ENCODE assay signal across 17 cellular contexts in the genomic region with DNA sequence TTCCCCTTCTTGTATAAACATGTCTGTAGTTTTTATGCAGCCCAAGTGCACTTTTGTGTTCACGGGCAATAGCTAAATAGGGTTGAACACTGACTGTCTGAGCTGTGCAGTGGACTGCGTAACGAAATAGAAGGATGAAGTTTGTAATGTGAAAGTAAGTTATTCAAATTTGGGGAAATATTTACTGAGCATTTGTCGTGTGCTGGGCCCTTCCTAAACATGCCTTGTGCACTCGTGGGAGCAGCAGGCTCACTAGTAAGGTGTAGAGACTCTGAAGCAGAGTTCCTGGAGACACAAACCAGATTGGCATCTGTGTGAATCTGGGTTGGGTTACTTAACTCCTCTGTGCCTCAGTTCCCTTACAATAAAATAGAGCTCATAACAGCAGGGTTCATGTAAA. TPM values are rescaled to one million over a fixed set of nuclear protein-coding genes. Genes with fewer than 3 reads are reported as not detected.
A peak's percentile ranks its signal among the peaks of the same experiment; 100 is the strongest.
DNase-seq lines count a peak whose midpoint lies in the region; ATAC-seq and TF ChIP-seq lines count a peak whose summit lies in the region.
"Had no signal": no experiment of that assay in that cellular context is flagged by ENCODE, and none has a peak within 500 bp of the region (broad histone marks: within the 10 kb centered on the region; RNA-seq: fewer than 3 reads in every experiment).

No MANE protein-coding gene starts in this region.

- ATAC-seq in PC-3 (no peak), right cardiac atrium (no peak), upper lobe of left lung (ENCODE audit: low FRiP score in 2 of 2) (no peak)

- H3K36me3 Mint-ChIP-seq in activated naive CD4-positive, alpha-beta T cell treated with anti-CD3 and anti-CD28 coated beads for 36 hours (ENCODE audit: low read depth): no peaks in the 10 kb centered on the region
- H3K36me3 Mint-ChIP-seq in CD4-positive, alpha-beta memory T cell: no peaks in the 10 kb centered on the region

- no peak overlapping the region for H3K4me3 ChIP-seq in PC-3 (ENCODE audit: low read length)
- H3K4me3 ChIP-seq in right cardiac atrium (ENCODE audit: low read length): no peak overlapping the region
- H3K4me3 ChIP-seq in upper lobe of left lung: no peak overlapping the region
- no peak overlapping the region for H3K4me3 ChIP-seq in CD4-positive, alpha-beta memory T cell (ENCODE audit: low read length in 2 of 2)

- no TSS peak for BruUV-seq in PC-3 (replicated peaks; lab: Mats Ljungman, UMichigan)

- intact Hi-C loops in activated naive CD4-positive, alpha-beta T cell treated with anti-CD3 and anti-CD28 coated beads for 36 hours (cut with micrococcal nuclease): loop anchor here (5.0 to 10.0 kb wide), 2 partner anchors 144 to 1721 kb away; no protein-coding TSS in a partner anchor
- intact Hi-C loops in PC-3 (cut with micrococcal nuclease): no loop called here
- intact Hi-C loops in right cardiac atrium (cut with DNase I): no loop called here
- intact Hi-C loops in CD4-positive, alpha-beta memory T cell (cut with micrococcal nuclease): no loop called here

- no peaks in the 10 kb centered on the region for H3K9me2 ChIP-seq in PC-3 (replicated peaks; ENCODE audit: low read length)

- no peaks in the 10 kb centered on the region for H3K27me3 ChIP-seq in PC-3 (ENCODE audit: low read length)
- no peaks in the 10 kb centered on the region for H3K27me3 ChIP-seq in right cardiac atrium (ENCODE audit: control insufficient read depth, insufficient read depth)
- H3K27me3 ChIP-seq in upper lobe of left lung: no peaks in the 10 kb centered on the region
- no peaks in the 10 kb centered on the region for H3K27me3 ChIP-seq in CD4-positive, alpha-beta memory T cell (ENCODE audit: insufficient read depth, low read length)

- CTCF ChIA-PET in activated naive CD4-positive, alpha-beta T cell treated with anti-CD3 and anti-CD28 coated beads for 36 hours (lab: Charles Lee): interaction anchor here (0.9 to 1.2 kb wide), 2 partner anchors 20 to 24 kb away, joined by 4 to 6 read pairs; no protein-coding TSS in a partner anchor
- CTCF ChIA-PET in PC-3 (lab: Charles Lee): no interaction called here
- CTCF ChIA-PET in CD4-positive, alpha-beta memory T cell (lab: Charles Lee; ENCODE audit: partially characterized antibody): no interaction called here

- TF ChIP-seq CTCF in PC-3 (conservative IDR thresholded peaks at IDR 0.05; ENCODE audit: low read depth, low read length) (no peak), upper lobe of left lung (IDR thresholded peaks at IDR 0.05) (no peak)

- H3K4me2 ChIP-seq in PC-3 (ENCODE audit: low read length): peak overlapping the region; percentile 6; the same call in 1 of the 2 replicates

- no peak overlapping the region for H3K9ac ChIP-seq in PC-3 (ENCODE audit: low read length)

- no peak for TF ChIP-seq EP300 in upper lobe of left lung (IDR thresholded peaks at IDR 0.05)

- no peaks in the 10 kb centered on the region for H3K79me2 ChIP-seq in PC-3 (ENCODE audit: low read length)

- peaks cover 26% of the 10 kb centered on the region for H3K4me1 Mint-ChIP-seq in activated naive CD4-positive, alpha-beta T cell treated with anti-CD3 and anti-CD28 coated beads for 36 hours (ENCODE audit: low read depth)
- H3K4me1 Mint-ChIP-seq in CD4-positive, alpha-beta memory T cell: peaks cover 4 to 10% (median 9%) of the 10 kb centered on the region in 4 donors

- no peak for TF ChIP-seq POLR2A in upper lobe of left lung (IDR thresholded peaks at IDR 0.05)

- no peaks in the 10 kb centered on the region for H3K9me3 ChIP-seq in PC-3 (ENCODE audit: low read length)
- H3K9me3 ChIP-seq in right cardiac atrium (ENCODE audit: control insufficient read depth, low read length): no peaks in the 10 kb centered on the region
- H3K9me3 ChIP-seq in upper lobe of left lung: no peaks in the 10 kb centered on the region
- no peaks in the 10 kb centered on the region for H3K9me3 ChIP-seq in CD4-positive, alpha-beta memory T cell (ENCODE audit: control insufficient read depth in 1 of 2, low read length in 2 of 2)

- no peak overlapping the region for H3K27ac ChIP-seq in PC-3 (ENCODE audit: low read length)
- H3K27ac ChIP-seq in right cardiac atrium (ENCODE audit: low read length): peak overlapping the region; percentile 75
- H3K27ac ChIP-seq in upper lobe of left lung: peak overlapping the region; percentile 4 to 62 (median 44)
- H3K27ac ChIP-seq in CD4-positive, alpha-beta memory T cell (ENCODE audit: low read depth, low read length): no peak overlapping the region

- peak overlapping the region; percentile 12 for H3K27ac Mint-ChIP-seq in activated naive CD4-positive, alpha-beta T cell treated with anti-CD3 and anti-CD28 coated beads for 36 hours
- no peak overlapping the region for H3K27ac Mint-ChIP-seq in CD4-positive, alpha-beta memory T cell

- WGBS in right cardiac atrium: 61% methylated on average over 5 of the region's 5 CpGs
- WGBS in upper lobe of left lung, 2 donors: 62 to 66% methylated on average over 5 of the region's 5 CpGs

- H3K36me3 ChIP-seq in PC-3 (ENCODE audit: low read depth, low read length): no peaks in the 10 kb centered on the region
- no peaks in the 10 kb centered on the region for H3K36me3 ChIP-seq in upper lobe of left lung
- H3K36me3 ChIP-seq in CD4-positive, alpha-beta memory T cell (ENCODE audit: insufficient read depth, low read length): no peaks in the 10 kb centered on the region

- no peak overlapping the region for H3K4me3 Mint-ChIP-seq in activated naive CD4-positive, alpha-beta T cell treated with anti-CD3 and anti-CD28 coated beads for 36 hours
- no peak overlapping the region for H3K4me3 Mint-ChIP-seq in CD4-positive, alpha-beta memory T cell
- H3K4me3 Mint-ChIP-seq: T-helper 1 cell treated with Interleukin-12 subunit alpha and Interleukin-12 subunit beta and Interleukin-4 antibody, amounts not matched to agents 30 μg/mL and 1 μg/mL, for 36 hours had no signal

- POLR2A ChIA-PET in PC-3 (lab: Charles Lee; ENCODE audit: unreplicated experiment): no interaction called here
- POLR2A ChIA-PET in CD4-positive, alpha-beta memory T cell (lab: Charles Lee; ENCODE audit: partially characterized antibody): no interaction called here

- no peaks in the 10 kb centered on the region for H3F3A ChIP-seq in PC-3 (ENCODE audit: low read length, unreplicated experiment)

- H3K9me3 Mint-ChIP-seq in activated naive CD4-positive, alpha-beta T cell treated with anti-CD3 and anti-CD28 coated beads for 36 hours: no peaks in the 10 kb centered on the region
- H3K9me3 Mint-ChIP-seq in CD4-positive, alpha-beta memory T cell: no peaks in the 10 kb centered on the region
- H3K9me3 Mint-ChIP-seq: T-helper 1 cell treated with Interleukin-12 subunit alpha and Interleukin-12 subunit beta and Interleukin-4 antibody, amounts not matched to agents 30 μg/mL and 1 μg/mL, for 36 hours had no signal

- no peaks in the 10 kb centered on the region for H4K20me1 ChIP-seq in PC-3 (ENCODE audit: low read length)

- no peaks in the 10 kb centered on the region for H3K27me3 Mint-ChIP-seq in activated naive CD4-positive, alpha-beta T cell treated with anti-CD3 and anti-CD28 coated beads for 36 hours (ENCODE audit: low read depth)
- H3K27me3 Mint-ChIP-seq in CD4-positive, alpha-beta memory T cell: peaks cover 2% of the 10 kb centered on the region in 2 donors

- no peak overlapping the region for H2AFZ ChIP-seq in PC-3 (ENCODE audit: low read length)

- no peak for DNase-seq in activated naive CD4-positive, alpha-beta T cell treated with anti-CD3 and anti-CD28 coated beads for 36 hours
- no peak for DNase-seq in activated naive CD4-positive, alpha-beta T cell treated with anti-CD3 and anti-CD28 coated beads, Interleukin-2, amount 50 U/mL, for 16 hours
- DNase-seq in PC-3 (no peak), right cardiac atrium (no peak), upper lobe of left lung (no peak), superior temporal gyrus (ENCODE audit: extremely low spot score) (no peak), NCI-H226 (no peak)
- no peak for DNase-seq in CD4-positive, alpha-beta memory T cell
- DNase-seq: activated CD4-positive, alpha-beta T cell treated with anti-CD3 and anti-CD28 coated beads, Interleukin-2, amount 50 U/mL, for 1 hour; central memory CD4-positive, alpha-beta T cell; NCI-H1105 treated with DMSO at 0.1 percent for 48 hours; NCI-H345; OCI-M1; stimulated activated CD4-positive, alpha-beta T cell treated with anti-CD3 and anti-CD28 coated beads, Interleukin-12 subunit alpha, Interleukin-12 subunit beta, amount 100 ng/mL, for 4 hours had no signal

- H3K4me1 ChIP-seq in PC-3 (ENCODE audit: insufficient read depth, low read length) (peaks cover 11% of the 10 kb centered on the region), right cardiac atrium (ENCODE audit: control insufficient read depth, insufficient read depth, low read length) (no peaks in the 10 kb centered on the region), upper lobe of left lung (peaks cover 14 to 19% (median 16%) of the 10 kb centered on the region in 4 donors)
- H3K4me1 ChIP-seq in CD4-positive, alpha-beta memory T cell (ENCODE audit: insufficient read depth, low read length): no peaks in the 10 kb centered on the region

RNA-seq across cellular contexts. Expression of gene C1QTNF7, which starts 51.7 kb away (rescaled TPM):
- not detected for total RNA-seq in activated naive CD4-positive, alpha-beta T cell treated with anti-CD3 and anti-CD28 coated beads for 36 hours
- total RNA-seq in PC-3 (2014; rRNA removed): not detected in 2 replicates
- total RNA-seq in right cardiac atrium: 1 to 10 TPM; 1.6 to 4.0 (median 2.2) TPM
- polyA plus RNA-seq in right cardiac atrium: 1.7 TPM
- 10 to 100 TPM in 2 of 6 donors, 1 to 10 TPM in 4; 2.3 to 13.3 (median 7.9) TPM for total RNA-seq in upper lobe of left lung
- total RNA-seq in CD4-positive, alpha-beta memory T cell: not detected
- not detected for polyA plus RNA-seq in CD4-positive, alpha-beta memory T cell
- total RNA-seq: Daoy, H4 had no signal

Comparison
In these comparisons a context has a peak if more than half of its experiments do, and no peak if none do; other contexts are left out.
1. H3K27ac ChIP-seq: peak in right cardiac atrium (single experiment) and upper lobe of left lung (4 of 4); none in PC-3 (single experiment) and CD4-positive, alpha-beta memory T cell (single experiment).